8 cellular contexts compared by ENCODE assay signal in genomic region chr5:43556607-43556856, GRCh38. TPM values are rescaled to one million over a fixed set of nuclear protein-coding genes. Genes with fewer than 3 reads are reported as not detected.
DNase-seq lines count a peak whose midpoint lies in the region; ATAC-seq, FAIRE-seq and TF ChIP-seq lines count a peak whose summit lies in the region.
"Not testable (repeated sequence)": the region's sequence is repeated elsewhere in the genome, so short reads cannot be mapped to it uniquely, and the experiment has no call there.

No MANE protein-coding gene starts in this region.

- not testable (repeated sequence) for H3K9me3 Mint-ChIP-seq in Calu3 (ENCODE audit: low read depth, unreplicated experiment); naive thymus-derived CD4-positive, alpha-beta T cell

- peaks cover 11 to 21% of the 10 kb centered on the region in 2 experiments for H3K4me1 ChIP-seq in K562 (replicated peaks in 1 of 2; ENCODE audit: control insufficient read depth in 2 of 2, insufficient read depth in 2 of 2, low read length in 2 of 2)
- peaks cover 17 to 30% of the 10 kb centered on the region in 2 donors for H3K4me1 ChIP-seq in naive thymus-derived CD4-positive, alpha-beta T cell (ENCODE audit: control insufficient read depth in 2 of 2, insufficient read depth in 2 of 2, low read length in 2 of 2)
- peaks cover 0 to 48% (median 37%) of the 10 kb centered on the region in 5 donors for H3K4me1 ChIP-seq in subcutaneous abdominal adipose tissue (ENCODE audit: control insufficient read depth in 5 of 5, insufficient read depth in 5 of 5, low read length in 5 of 5)

- FAIRE-seq in K562 (lab: Jason Lieb, UNC): not testable (repeated sequence)

- H3K9ac ChIP-seq in K562 (ENCODE audit: insufficient read depth in 1 of 2, low read depth in 2 of 2, low read length in 2 of 2) (peak overlapping the region; percentile 95 to 97), subcutaneous abdominal adipose tissue (ENCODE audit: low read length in 5 of 5) (peak overlapping the region in 4 of 5 donors; percentile 89 to 98 (median 94))

- H3K9me3 ChIP-seq in K562 (replicated peaks; ENCODE audit: control insufficient read depth, insufficient read depth, low read depth, low read length); naive thymus-derived CD4-positive, alpha-beta T cell (ENCODE audit: control insufficient read depth in 2 of 3, low read length in 3 of 3); subcutaneous abdominal adipose tissue (ENCODE audit: control insufficient read depth in 5 of 5, low read length in 5 of 5): not testable (repeated sequence)

- H3K9me1 ChIP-seq in K562 (ENCODE audit: control insufficient read depth, insufficient read depth, low read length): not testable (repeated sequence)

- POLR2A ChIA-PET in RWPE1 (lab: Yijun Ruan, JAX; ENCODE audit: low non-redundant PET): not testable (repeated sequence)
- POLR2A ChIA-PET in K562 (lab: Yijun Ruan, JAX): interaction anchor here (1.2 to 1.4 kb wide), 2 partner anchors 14 to 44 kb away, joined by 3 to 5 read pairs; no protein-coding TSS in a partner anchor
- POLR2A ChIA-PET in naive thymus-derived CD4-positive, alpha-beta T cell (lab: Charles Lee): interaction anchor here (0.9 to 4.0 kb wide), 8 partner anchors 9 to 564 kb away, joined by 3 to 47 read pairs (median 4); partner anchors contain the start of genes C5orf34, NNT and TMEM267

- CTCF ChIA-PET in Calu3 (lab: Charles Lee): not testable (repeated sequence)
- CTCF ChIA-PET in RWPE1 (lab: Yijun Ruan, JAX) (interaction anchor here (0.6 to 1.0 kb wide), 3 partner anchors 9 to 181 kb away, joined by 3 to 4 read pairs (median 3); no protein-coding TSS in a partner anchor), K562 (lab: Yijun Ruan, JAX; ENCODE audit: low intra/inter-chr PET ratio) (interaction anchor here (0.8 to 1.1 kb wide), 3 partner anchors 43 to 74 kb away, joined by 3 to 4 read pairs (median 3); no protein-coding TSS in a partner anchor)
- CTCF ChIA-PET in naive thymus-derived CD4-positive, alpha-beta T cell (lab: Charles Lee): interaction anchor here (1.0 to 1.6 kb wide), 2 partner anchors 46 to 73 kb away, joined by 4 to 9 read pairs; partner anchors contain the start of genes NNT and TMEM267

- H3K79me2 ChIP-seq in K562 (ENCODE audit: control insufficient read depth, insufficient read depth, low read length): peaks cover 52% of the 10 kb centered on the region

- not testable (repeated sequence) for H3K27me3 ChIP-seq in K562 (ENCODE audit: control insufficient read depth in 2 of 2, insufficient read depth in 2 of 2, low read length in 2 of 2); naive thymus-derived CD4-positive, alpha-beta T cell (ENCODE audit: control insufficient read depth in 2 of 2, insufficient read depth in 2 of 2, low read length in 2 of 2); subcutaneous abdominal adipose tissue (ENCODE audit: control insufficient read depth in 5 of 5, insufficient read depth in 4 of 5, low read length in 5 of 5)

- in situ Hi-C loops in K562 (cut with MboI): not testable (repeated sequence)

- H3K4me3 ChIP-seq in K562 (peak overlapping the region; percentile 78), subcutaneous abdominal adipose tissue (ENCODE audit: low read depth in 1 of 5, low read length in 5 of 5) (peak overlapping the region in 4 of 5 donors; percentile 80 to 93 (median 83))
- peak overlapping the region; percentile 79 for H3K4me3 ChIP-seq in naive thymus-derived CD4-positive, alpha-beta T cell (ENCODE audit: low read length)

- no CpG with 5 or more reads among the region's 30 CpGs for WGBS in K562 (ENCODE audit: insufficient coverage, low coverage, missing lambda C conversion rate)

- H4K20me1 ChIP-seq in K562 (replicated peaks; ENCODE audit: control insufficient read depth, insufficient read depth, low read length): not testable (repeated sequence)

- H3K27ac ChIP-seq in RWPE1 (peak overlapping the region; percentile 92), K562 (ENCODE audit: extremely low read depth, low read depth, low read length) (peak overlapping the region; percentile 93), subcutaneous abdominal adipose tissue (ENCODE audit: low read depth, low read length) (peak overlapping the region; percentile 75)
- peak overlapping the region; percentile 96 for H3K27ac ChIP-seq in naive thymus-derived CD4-positive, alpha-beta T cell (ENCODE audit: low read depth, low read length)

- not testable (repeated sequence) for TF ChIP-seq CTCF in Calu3 (IDR thresholded peaks at IDR 0.05; ENCODE audit: unreplicated experiment); RWPE1 (conservative IDR thresholded peaks at IDR 0.05; ENCODE audit: low read depth); K562 (IDR thresholded peaks at IDR 0.05 in 2 of 3, conservative IDR thresholded peaks at IDR 0.05 in 1 of 3; ENCODE audit: insufficient read depth in 2 of 3, low read depth in 1 of 3, low read length in 3 of 3)

- peak overlapping the region; percentile 88 for H3K27ac Mint-ChIP-seq in Calu3 (ENCODE audit: unreplicated experiment)
- peak overlapping the region in 4 of 9 donors; percentile 54 to 99 (median 95) for H3K27ac Mint-ChIP-seq in naive thymus-derived CD4-positive, alpha-beta T cell

- TF ChIP-seq POLR2A in K562 (conservative IDR thresholded peaks at IDR 0.05): not testable (repeated sequence)

- peak overlapping the region; percentile 85; the same call in 1 of the 2 replicates for H3K4me2 ChIP-seq in K562 (ENCODE audit: insufficient read depth, low read length)

- not testable (repeated sequence) for TF ChIP-seq RAD21 in K562 (CRISPR knock-in tag; conservative IDR thresholded peaks at IDR 0.05 in 1 of 2, IDR thresholded peaks at IDR 0.05 in 1 of 2)

- intact Hi-C loops in Calu3 (cut with micrococcal nuclease; ENCODE audit: unreplicated experiment) (loop anchor here (5.0 kb wide), 1 partner anchor 46 kb away; the partner anchor contains the start of gene NNT), K562 (cut with micrococcal nuclease) (loop anchor here (2.0 kb wide), 1 partner anchor 46 kb away; the partner anchor contains the start of gene NNT), cardiac septum (cut with DNase I) (loop anchor here (2.0 to 5.0 kb wide), 3 partner anchors 39 to 74 kb away; partner anchors contain the start of genes C5orf34 and TMEM267)
- intact Hi-C loops in naive thymus-derived CD4-positive, alpha-beta T cell (cut with micrococcal nuclease): loop anchor here (1.0 to 5.0 kb wide), 17 partner anchors 41 to 1652 kb away; partner anchors contain the start of genes MRPS30 (in 2 of the 2), NNT (in 2 of the 2), RIMOC1 (in 2 of the 2) and C5orf34 (in 1 of the 2)

- ATAC-seq in GM21528 (IDR thresholded peaks at IDR 0.05; ENCODE audit: low FRiP score, unreplicated experiment) (peak; percentile 95), HG03108 (IDR thresholded peaks at IDR 0.05; ENCODE audit: unreplicated experiment) (peak; percentile 85), K562 (peak; percentile 91)
- ATAC-seq in naive thymus-derived CD4-positive, alpha-beta T cell: peak; percentile 50

- not testable (repeated sequence) for DNase-seq in Calu3; RWPE1 (ENCODE audit: low spot score); K562 (ENCODE audit: extremely low read depth in 1 of 4, low spot score in 3 of 4); naive thymus-derived CD4-positive, alpha-beta T cell
- DNase-seq in cardiac septum (ENCODE audit: low spot score): peak; percentile 94

- TF ChIP-seq EP300 in K562 (IDR thresholded peaks at IDR 0.05; ENCODE audit: low read length): not testable (repeated sequence)

- peaks cover 42% of the 10 kb centered on the region for H3K36me3 ChIP-seq in K562 (ENCODE audit: control insufficient read depth, insufficient read depth, low read length)
- H3K36me3 ChIP-seq in naive thymus-derived CD4-positive, alpha-beta T cell (ENCODE audit: control insufficient read depth in 2 of 3, insufficient read depth in 3 of 3, low read length in 3 of 3): not testable (repeated sequence)
- peaks cover 0 to 28% (median 10%) of the 10 kb centered on the region in 5 donors for H3K36me3 ChIP-seq in subcutaneous abdominal adipose tissue (ENCODE audit: control insufficient read depth in 5 of 5, insufficient read depth in 5 of 5, low read length in 5 of 5)

- peaks cover 27% of the 10 kb centered on the region for H3K36me3 Mint-ChIP-seq in Calu3 (ENCODE audit: insufficient read depth, unreplicated experiment)
- H3K36me3 Mint-ChIP-seq in naive thymus-derived CD4-positive, alpha-beta T cell: not testable (repeated sequence)

- H3K4me3 Mint-ChIP-seq in Calu3 (ENCODE audit: low read depth, unreplicated experiment): not testable (repeated sequence)
- H3K4me3 Mint-ChIP-seq in naive thymus-derived CD4-positive, alpha-beta T cell: peak overlapping the region in 6 of 10 donors; percentile 33 to 97 (median 93)

- BruUV-seq in Calu3 (replicated peaks; lab: Mats Ljungman, UMichigan); K562 (replicated peaks; lab: Mats Ljungman, UMichigan): not testable (repeated sequence)

- not testable (repeated sequence) for H3K27me3 Mint-ChIP-seq in Calu3 (ENCODE audit: unreplicated experiment)
- H3K27me3 Mint-ChIP-seq in naive thymus-derived CD4-positive, alpha-beta T cell: peaks cover 0 to 17% (median 3%) of the 10 kb centered on the region in 5 donors

- not testable (repeated sequence) for H3K4me1 Mint-ChIP-seq in Calu3 (ENCODE audit: low read depth, unreplicated experiment)
- peaks cover 6 to 17% (median 7%) of the 10 kb centered on the region in 7 donors for H3K4me1 Mint-ChIP-seq in naive thymus-derived CD4-positive, alpha-beta T cell

- peak overlapping the region; percentile 98 for H2AFZ ChIP-seq in K562 (ENCODE audit: low read depth, low read length)

RNA-seq across cellular contexts. Expression of gene PAIP1, which starts 0.3 kb away (rescaled TPM):
- total RNA-seq in Calu3 (2022) (88.8 and 97.4 TPM in 2 replicates), K562 (2014; rRNA removed) (77.6 and 82.2 TPM in 2 replicates), K562 (2014; rRNA removed; fragmentation: Illumina TruSeq; extraction: Trizol) (133 and 145 TPM in 2 replicates), K562 (2015; rRNA removed; fragmentation: Illumina TruSeq; extraction: Trizol) (132 and 139 TPM in 2 replicates), K562 (2021) (94.5 and 102 TPM in 2 replicates), cardiac septum (118 TPM)
- total RNA-seq in K562 (2011; cell fraction: chromatin; rRNA removed; ENCODE audit: low replicate concordance): 20.6 and 26.6 TPM in 2 replicates
- total RNA-seq in K562 (2011; cell fraction: nucleolus; rRNA removed): 10.8 and 11.4 TPM in 2 replicates
- 21.5 and 22.1 TPM in 2 replicates for total RNA-seq in K562 (2011; cell fraction: nucleoplasm; rRNA removed)
- polyA plus RNA-seq in K562 (2011; rRNA removed) (160 and 181 TPM in 2 replicates), K562 (2014; fragmentation: Illumina TruSeq; extraction: Trizol) (107 and 136 TPM in 2 replicates), K562 (2014; fragmentation: Nextera tagmentation; extraction: Ambion mirVana) (10 to 100 TPM; 51.7 to 56.9 TPM), K562 (2014; rRNA removed) (85.5 and 93.1 TPM in 2 replicates)
- 63.7 and 111 TPM in 2 replicates for polyA plus RNA-seq in K562 (2011; cell fraction: cytosol; rRNA removed)
- 31.0 and 62.6 TPM in 2 replicates for polyA plus RNA-seq in K562 (2011; cell fraction: nucleus; rRNA removed)
- polyA plus RNA-seq in K562 (2012): 62.7 and 79.2 TPM in 2 replicates
- 123 and 148 TPM in 2 replicates for polyA minus RNA-seq in K562 (2011; rRNA and poly(A)+ RNA removed)
- 59.0 and 76.1 TPM in 2 replicates for polyA minus RNA-seq in K562 (2011; cell fraction: cytosol; rRNA and poly(A)+ RNA removed)
- polyA minus RNA-seq in K562 (2011; cell fraction: nucleus; rRNA and poly(A)+ RNA removed): 16.0 and 34.2 TPM in 2 replicates
- total RNA-seq in naive thymus-derived CD4-positive, alpha-beta T cell: 10 to 100 TPM; 20.7 to 41.7 (median 39.2) TPM
- 10 to 100 TPM; 34.8 to 47.8 TPM for polyA plus RNA-seq in naive thymus-derived CD4-positive, alpha-beta T cell

RNA-seq across cellular contexts. Expression of gene C5orf34, which starts 41.6 kb away (rescaled TPM):
- 6.9 and 7.4 TPM in 2 replicates for total RNA-seq in Calu3 (2022)
- total RNA-seq in K562 (2011; cell fraction: chromatin; rRNA removed; ENCODE audit: low replicate concordance): 24.9 and 68.1 TPM in 2 replicates
- 16.0 and 22.9 TPM in 2 replicates for total RNA-seq in K562 (2011; cell fraction: nucleolus; rRNA removed)
- total RNA-seq in K562 (2011; cell fraction: nucleoplasm; rRNA removed): 24.2 and 24.8 TPM in 2 replicates
- 13.1 and 13.2 TPM in 2 replicates for total RNA-seq in K562 (2014; rRNA removed)
- 20.7 and 24.3 TPM in 2 replicates for total RNA-seq in K562 (2014; rRNA removed; fragmentation: Illumina TruSeq; extraction: Trizol)
- 18.2 and 19.0 TPM in 2 replicates for total RNA-seq in K562 (2015; rRNA removed; fragmentation: Illumina TruSeq; extraction: Trizol)
- total RNA-seq in K562 (2021): 13.8 and 15.7 TPM in 2 replicates
- polyA plus RNA-seq in K562 (2011; rRNA removed): 28.9 and 32.6 TPM in 2 replicates
- polyA plus RNA-seq in K562 (2011; cell fraction: cytosol; rRNA removed): 6.9 and 11.5 TPM in 2 replicates
- polyA plus RNA-seq in K562 (2011; cell fraction: nucleus; rRNA removed): 27.4 and 34.7 TPM in 2 replicates
- 8.8 and 12.3 TPM in 2 replicates for polyA plus RNA-seq in K562 (2012)
- 19.4 and 23.5 TPM in 2 replicates for polyA plus RNA-seq in K562 (2014; fragmentation: Illumina TruSeq; extraction: Trizol)
- 10 to 100 TPM; 21.4 to 27.8 TPM for polyA plus RNA-seq in K562 (2014; fragmentation: Nextera tagmentation; extraction: Ambion mirVana)
- polyA plus RNA-seq in K562 (2014; rRNA removed): 18.1 and 18.9 TPM in 2 replicates
- 37.6 and 39.6 TPM in 2 replicates for polyA minus RNA-seq in K562 (2011; rRNA and poly(A)+ RNA removed)
- 6.2 and 11.1 TPM in 2 replicates for polyA minus RNA-seq in K562 (2011; cell fraction: cytosol; rRNA and poly(A)+ RNA removed)
- 23.6 and 40.1 TPM in 2 replicates for polyA minus RNA-seq in K562 (2011; cell fraction: nucleus; rRNA and poly(A)+ RNA removed)
- 0.22 TPM for total RNA-seq in cardiac septum
- total RNA-seq in naive thymus-derived CD4-positive, alpha-beta T cell: 1 to 10 TPM; 1.1 to 5.2 (median 3.3) TPM
- 1 to 10 TPM in 1 of 2 donors, under 1 TPM in 1; 0.77 to 1.1 TPM for polyA plus RNA-seq in naive thymus-derived CD4-positive, alpha-beta T cell

RNA-seq across cellular contexts. Expression of gene NNT, which starts 46.4 kb away (rescaled TPM):
- total RNA-seq in Calu3 (2022): 61.7 and 72.4 TPM in 2 replicates
- 39.0 and 100 TPM in 2 replicates for total RNA-seq in K562 (2011; cell fraction: chromatin; rRNA removed; ENCODE audit: low replicate concordance)
- total RNA-seq in K562 (2011; cell fraction: nucleolus; rRNA removed): 23.3 and 36.5 TPM in 2 replicates
- total RNA-seq in K562 (2011; cell fraction: nucleoplasm; rRNA removed): 50.3 and 69.0 TPM in 2 replicates
- total RNA-seq in K562 (2014; rRNA removed): 34.6 and 41.4 TPM in 2 replicates
- total RNA-seq in K562 (2014; rRNA removed; fragmentation: Illumina TruSeq; extraction: Trizol): 66.7 and 77.0 TPM in 2 replicates
- total RNA-seq in K562 (2015; rRNA removed; fragmentation: Illumina TruSeq; extraction: Trizol): 66.2 and 68.6 TPM in 2 replicates
- 68.4 and 77.8 TPM in 2 replicates for total RNA-seq in K562 (2021)
- 49.9 and 56.4 TPM in 2 replicates for polyA plus RNA-seq in K562 (2011; rRNA removed)
- 38.9 and 51.9 TPM in 2 replicates for polyA plus RNA-seq in K562 (2011; cell fraction: cytosol; rRNA removed)
- polyA plus RNA-seq in K562 (2011; cell fraction: nucleus; rRNA removed): 82.5 and 93.8 TPM in 2 replicates
- polyA plus RNA-seq in K562 (2012): 40.0 and 43.3 TPM in 2 replicates
- polyA plus RNA-seq in K562 (2014; fragmentation: Illumina TruSeq; extraction: Trizol): 36.9 and 42.2 TPM in 2 replicates
- 10 to 100 TPM; 21.9 to 30.5 TPM for polyA plus RNA-seq in K562 (2014; fragmentation: Nextera tagmentation; extraction: Ambion mirVana)
- 42.2 TPM in 2 replicates for polyA plus RNA-seq in K562 (2014; rRNA removed)
- 114 and 120 TPM in 2 replicates for polyA minus RNA-seq in K562 (2011; rRNA and poly(A)+ RNA removed)
- 37.6 and 38.2 TPM in 2 replicates for polyA minus RNA-seq in K562 (2011; cell fraction: cytosol; rRNA and poly(A)+ RNA removed)
- polyA minus RNA-seq in K562 (2011; cell fraction: nucleus; rRNA and poly(A)+ RNA removed): 55.5 and 85.7 TPM in 2 replicates
- 396 TPM for total RNA-seq in cardiac septum
- 10 to 100 TPM; 42.5 to 73.5 (median 60.7) TPM for total RNA-seq in naive thymus-derived CD4-positive, alpha-beta T cell
- polyA plus RNA-seq in naive thymus-derived CD4-positive, alpha-beta T cell: 10 to 100 TPM; 47.4 to 48.8 TPM
